ENCODE assay signal across 9 cellular contexts in genomic region chr22:41446057-41446501, GRCh38.
A peak's percentile ranks its signal among the peaks of the same experiment; 100 is the strongest.
DNase-seq lines count a peak whose midpoint lies in the region; ATAC-seq, FAIRE-seq and TF ChIP-seq lines count a peak whose summit lies in the region.
"Had no signal": no experiment of that assay in that cellular context is flagged by ENCODE, and none has a peak within 500 bp of the region (broad histone marks: within the 10 kb centered on the region; RNA-seq: fewer than 3 reads in every experiment).

No MANE protein-coding gene starts in this region.

- in situ Hi-C loops in ACHN (cut with HindIII; ENCODE audit: low pct_ligation_motif_present, low pct_unique_long_range_greater_than_20kb, low sequenced_read_pairs), result no loop called here

- H3K4me3 ChIP-seq in skeletal muscle cell (ENCODE audit: low read depth, low read length), result peak overlapping the region; percentile 84

- DNase-seq in ACHN, result peak; percentile 5
- peak; percentile 15 for DNase-seq in HK-2 (ENCODE audit: unreplicated experiment)
- DNase-seq in activated gamma-delta T cell (lab: John Stamatoyannopoulos, UW), result peak; percentile 38
- peak; percentile 12 for DNase-seq in hepatic stellate cell (ENCODE audit: low spot score)
- no peak for DNase-seq in skeletal muscle cell (ENCODE audit: low read depth)
- DNase-seq in D721Med (ENCODE audit: insufficient read length, low spot score), result no peak
- no peak for DNase-seq in NCI-H1694 (lab: John Stamatoyannopoulos, UW)

- ATAC-seq in GM21825 (IDR thresholded peaks at IDR 0.05; ENCODE audit: unreplicated experiment), result no peak

- no peak for FAIRE-seq in D721Med (lab: Jason Lieb, UNC)
- FAIRE-seq: islet of Langerhans had no signal

- TF ChIP-seq CTCF in D721Med (IDR thresholded peaks at IDR 0.05; ENCODE audit: insufficient read depth, missing control alignments), result no peak

Comparison
In these comparisons a context has a peak if more than half of its experiments do, and no peak if none do; other contexts are left out.
1. DNase-seq: peak in ACHN (single experiment), HK-2 (single experiment), activated gamma-delta T cell (single experiment) and hepatic stellate cell (single experiment); none in skeletal muscle cell (single experiment), D721Med (single experiment) and NCI-H1694 (single experiment).